In genomic region chr10:44960098-44960480, GRCh38 we compare ENCODE assay signal across 8 cellular contexts. TPM values are rescaled to one million over a fixed set of nuclear protein-coding genes. Genes with fewer than 3 reads are reported as not detected.
DNase-seq lines count a peak whose midpoint lies in the region; ATAC-seq, FAIRE-seq and TF ChIP-seq lines count a peak whose summit lies in the region.

No MANE protein-coding gene starts in this region.

- no peak overlapping the region for H4K5ac ChIP-seq in IMR-90 (ENCODE audit: low read depth, low read length)

- in situ Hi-C loops in IMR-90 (cut with MboI; ENCODE audit: low sequenced_read_pairs), result no loop called here

- no peak overlapping the region for H2BK120ac ChIP-seq in IMR-90 (ENCODE audit: low read depth, low read length)

- H2AK5ac ChIP-seq in IMR-90 (ENCODE audit: low read depth, low read length), result no peak overlapping the region; the same call in 1 of the 2 replicates

- H3K4me1 ChIP-seq in A549 (peaks cover 12% of the 10 kb centered on the region; the same call in 2 of the 3 replicates), IMR-90 (ENCODE audit: control insufficient read depth, insufficient read depth, low read length) (peaks cover 20% of the 10 kb centered on the region), mucosa of descending colon (ENCODE audit: low read depth) (peaks cover 36% of the 10 kb centered on the region)

- H3K4ac ChIP-seq in IMR-90 (ENCODE audit: low read depth, low read length), result peak overlapping the region; percentile 67; the same call in 1 of the 2 replicates

- POLR2A ChIA-PET in A549 (lab: Yijun Ruan, JAX) (interaction anchor here (1.0 to 2.8 kb wide), 4 partner anchors 10 to 19 kb away, joined by 5 to 13 read pairs (median 8); partner anchors contain the start of gene DEPP1), IMR-90 (lab: Charles Lee; ENCODE audit: unreplicated experiment) (no interaction called here)

- no peak for TF ChIP-seq EP300 in A549 (IDR thresholded peaks at IDR 0.05)

- no peak overlapping the region for H2BK20ac ChIP-seq in IMR-90 (ENCODE audit: low read depth, low read length)

- DNase-seq in A549 (ENCODE audit: low read depth in 1 of 2, low spot score in 1 of 2) (no peak), IMR-90 (no peak), bronchial epithelial cell (ENCODE audit: low read depth) (no peak), mucosa of descending colon (no peak), NCI-H2196 (lab: John Stamatoyannopoulos, UW; ENCODE audit: unreplicated experiment) (no peak), NK-92 (lab: John Stamatoyannopoulos, UW; ENCODE audit: unreplicated experiment) (no peak), A172 (ENCODE audit: low spot score) (no peak)

- no peak overlapping the region for H3K56ac ChIP-seq in IMR-90 (ENCODE audit: extremely low read depth, insufficient read depth, low read length)

- H2BK15ac ChIP-seq in IMR-90 (ENCODE audit: low read depth, low read length), result no peak overlapping the region

- CTCF ChIA-PET in A549 (lab: Yijun Ruan, JAX), result interaction anchor here (4.7 kb wide), 1 partner anchor 27 kb away, joined by 22 read pairs; no protein-coding TSS in a partner anchor
- CTCF ChIA-PET in IMR-90 (lab: Yijun Ruan, JAX), result no interaction called here

- dilution Hi-C loops in IMR-90 (cut with HindIII; ENCODE audit: low sequenced_read_pairs, unreplicated experiment), result no loop called here

- FAIRE-seq in A549 (lab: Jason Lieb, UNC), result no peak
- FAIRE-seq in bronchial epithelial cell (lab: Jason Lieb, UNC), result no peak

- H3K79me1 ChIP-seq in IMR-90 (ENCODE audit: low read depth in 1 of 2, low read length in 2 of 2), result peaks cover 11 to 27% of the 10 kb centered on the region in 2 experiments; a peak in 3 of 4 replicates

- TF ChIP-seq RAD21 in A549 (conservative IDR thresholded peaks at IDR 0.05 in 1 of 2, IDR thresholded peaks at IDR 0.05 in 1 of 2) (no peak), IMR-90 (IDR thresholded peaks at IDR 0.05; ENCODE audit: low read length) (no peak)

- WGBS in A549 (ENCODE audit: missing lambda C conversion rate), result 83% methylated on average over 8 of the region's 8 CpGs
- WGBS in IMR-90 (ENCODE audit: extremely low coverage in 2 of 2, insufficient read length in 1 of 2), 2 experiments, result no CpG with 5 or more reads among the region's 8 CpGs

- TF ChIP-seq CTCF in A549 (IDR thresholded peaks at IDR 0.05) (no peak), IMR-90 (conservative IDR thresholded peaks at IDR 0.05; ENCODE audit: low read depth, low read length) (no peak), bronchial epithelial cell (IDR thresholded peaks at IDR 0.05; ENCODE audit: insufficient read depth, low read length, severe bottlenecking) (no peak), mucosa of descending colon (IDR thresholded peaks at IDR 0.05) (no peak)

- H4K91ac ChIP-seq in IMR-90 (ENCODE audit: insufficient read depth, low read depth, low read length), result no peak overlapping the region

- H3K27me3 ChIP-seq in IMR-90 (ENCODE audit: control insufficient read depth, insufficient read depth, low read length) (no peaks in the 10 kb centered on the region), bronchial epithelial cell (ENCODE audit: control insufficient read depth, insufficient read depth, low read length) (no peaks in the 10 kb centered on the region)

- H3K4me2 ChIP-seq in A549 (peak overlapping the region; percentile 92), IMR-90 (ENCODE audit: low read depth, low read length) (peak overlapping the region; percentile 97)

- peak overlapping the region; percentile 96 for H2AFZ ChIP-seq in IMR-90 (replicated peaks; ENCODE audit: low read length, poor library complexity)

- H3K36me3 ChIP-seq in IMR-90 (ENCODE audit: control insufficient read depth, insufficient read depth, low read length) (peaks cover 8% of the 10 kb centered on the region; the same call in 1 of the 2 replicates), bronchial epithelial cell (ENCODE audit: control insufficient read depth, insufficient read depth, low read length) (no peaks in the 10 kb centered on the region), mucosa of descending colon (ENCODE audit: low read depth) (no peaks in the 10 kb centered on the region)

- intact Hi-C loops in IMR-90 (cut with micrococcal nuclease) (no loop called here), mucosa of descending colon (cut with DNase I, micrococcal nuclease) (no loop called here)

- H3K27ac ChIP-seq in A549 (peak overlapping the region; percentile 44 to 73; a peak in 4 of 6 replicates), IMR-90 (ENCODE audit: insufficient read depth, low read length) (no peak overlapping the region)

- BruUV-seq in IMR-90 (replicated peaks; lab: Mats Ljungman, UMichigan), result no TSS peak

- no peak for ATAC-seq in A549
- ATAC-seq in IMR-90 (ENCODE audit: low read depth), result no peak
- peak; percentile 1 for ATAC-seq in mucosa of descending colon
- no peak for ATAC-seq in GM21390 (IDR thresholded peaks at IDR 0.05; ENCODE audit: unreplicated experiment)

- peak overlapping the region; percentile 41; the same call in 1 of the 2 replicates for H3K23ac ChIP-seq in IMR-90 (ENCODE audit: low read depth, low read length)

- H3K9ac ChIP-seq in IMR-90 (ENCODE audit: low read depth, low read length), result peak overlapping the region; percentile 21

- H3K14ac ChIP-seq in IMR-90 (replicated peaks; ENCODE audit: low read depth, low read length), result peak overlapping the region; percentile 10; the same call in 1 of the 2 replicates

- peak overlapping the region; percentile 35 for H2AK9ac ChIP-seq in IMR-90 (replicated peaks; ENCODE audit: low read depth, low read length, poor library complexity)

- H2BK5ac ChIP-seq in IMR-90 (ENCODE audit: low read depth, low read length, poor library complexity, severe bottlenecking), result peak overlapping the region; percentile 35

- no peak for TF ChIP-seq POLR2A in A549 (IDR thresholded peaks at IDR 0.05; ENCODE audit: low read length)
- no peak for TF ChIP-seq POLR2A in IMR-90 (IDR thresholded peaks at IDR 0.05; ENCODE audit: low read depth, low read length)

- H3K9me1 ChIP-seq in IMR-90 (ENCODE audit: insufficient read depth, low read length), result peaks cover 11% of the 10 kb centered on the region

- H4K8ac ChIP-seq in IMR-90 (ENCODE audit: low read depth in 2 of 2, low read length in 2 of 2), result peak overlapping the region; percentile 2 to 12; a peak in 1 of 4 replicates

- H3K4me3 ChIP-seq in A549, result peak overlapping the region; percentile 53
- H3K4me3 ChIP-seq in IMR-90 (ENCODE audit: insufficient read depth, low read depth, low read length), result peak overlapping the region; percentile 69
- H3K4me3 ChIP-seq in bronchial epithelial cell (ENCODE audit: low read depth, low read length), result peak overlapping the region; percentile 66
- H3K4me3 ChIP-seq in mucosa of descending colon, result peak overlapping the region; percentile 43

- H3K18ac ChIP-seq in IMR-90 (ENCODE audit: low read depth, low read length), result no peak overlapping the region; the same call in 1 of the 2 replicates

- H4K20me1 ChIP-seq in IMR-90 (ENCODE audit: insufficient read depth, low read length), result no peaks in the 10 kb centered on the region

- H3K9me3 ChIP-seq in A549, result no peaks in the 10 kb centered on the region
- peaks cover 2% of the 10 kb centered on the region; the same call in 1 of the 2 replicates for H3K9me3 ChIP-seq in IMR-90 (ENCODE audit: control insufficient read depth, insufficient read depth, low read length)
- H3K9me3 ChIP-seq in mucosa of descending colon, result no peaks in the 10 kb centered on the region

RNA-seq across cellular contexts. Expression of gene RASSF4, which starts 0.5 kb away (rescaled TPM):
- polyA plus RNA-seq in A549 (2011; rRNA removed) (2.1 and 2.2 TPM in 2 replicates), A549 (2017; fragmentation: RNase III; extraction: RNeasy Plus Mini Kit Qiagen cat#74134 plus additional on column Dnase treatment) (1.3 to 2.3 TPM (median 1.9 TPM) in 3 replicates), IMR-90 (2012; rRNA removed) (8.6 and 10.1 TPM in 2 replicates)
- 0.99 and 1.2 TPM in 2 replicates for polyA plus RNA-seq in A549 (2012; cell fraction: cytosol; rRNA removed)
- 2.7 and 2.9 TPM in 2 replicates for polyA plus RNA-seq in A549 (2012; cell fraction: nucleus; rRNA removed)
- polyA minus RNA-seq in A549 (2011; rRNA and poly(A)+ RNA removed), result 2.3 and 2.9 TPM in 2 replicates
- total RNA-seq in IMR-90 (2012; rRNA removed) (5.9 and 6.1 TPM in 2 replicates), bronchial epithelial cell (0.26 and 0.51 TPM in 2 replicates), mucosa of descending colon (10 to 100 TPM; 20.0 to 50.6 (median 32.3) TPM)
- 4.5 and 6.1 TPM in 2 replicates for polyA plus RNA-seq in IMR-90 (2012; cell fraction: cytosol; rRNA removed)
- 46.1 and 53.0 TPM in 2 replicates for polyA plus RNA-seq in IMR-90 (2012; cell fraction: nucleus; rRNA removed; ENCODE audit: low replicate concordance)
- 3.2 and 9.6 TPM in 2 replicates for total RNA-seq in A172 (2014; rRNA removed; shearing (Covaris generic))

RNA-seq across cellular contexts. Expression of gene DEPP1, which starts 18.5 kb away (rescaled TPM):
- 0.89 and 0.92 TPM in 2 replicates for polyA plus RNA-seq in A549 (2011; rRNA removed)
- polyA plus RNA-seq in A549 (2012; cell fraction: cytosol; rRNA removed), result 0.37 and 0.71 TPM in 2 replicates
- 0.51 and 1.2 TPM in 2 replicates for polyA plus RNA-seq in A549 (2012; cell fraction: nucleus; rRNA removed)
- polyA plus RNA-seq in A549 (2017; fragmentation: RNase III; extraction: RNeasy Plus Mini Kit Qiagen cat#74134 plus additional on column Dnase treatment), result 0.22 to 0.50 TPM (median 0.46 TPM) in 3 replicates
- 1.5 and 2.1 TPM in 2 replicates for polyA minus RNA-seq in A549 (2011; rRNA and poly(A)+ RNA removed)
- 11.7 and 13.6 TPM in 2 replicates for total RNA-seq in IMR-90 (2012; rRNA removed)
- polyA plus RNA-seq in IMR-90 (2012; rRNA removed), result 19.7 and 30.0 TPM in 2 replicates
- 16.4 and 30.1 TPM in 2 replicates for polyA plus RNA-seq in IMR-90 (2012; cell fraction: cytosol; rRNA removed)
- 18.4 and 24.2 TPM in 2 replicates for polyA plus RNA-seq in IMR-90 (2012; cell fraction: nucleus; rRNA removed; ENCODE audit: low replicate concordance)
- total RNA-seq in bronchial epithelial cell, result 0.26 and 1.0 TPM in 2 replicates
- 10 to 100 TPM; 14.8 to 19.0 (median 18.1) TPM for total RNA-seq in mucosa of descending colon
- total RNA-seq in A172 (2014; rRNA removed; shearing (Covaris generic)), result 2.2 and 6.5 TPM in 2 replicates

RNA-seq across cellular contexts. Expression of gene ZNF22, which starts 40.6 kb away (rescaled TPM):
- 11.0 and 13.0 TPM in 2 replicates for polyA plus RNA-seq in A549 (2011; rRNA removed)
- polyA plus RNA-seq in A549 (2012; cell fraction: cytosol; rRNA removed), result 2.8 and 2.9 TPM in 2 replicates
- 0.54 and 1.7 TPM in 2 replicates for polyA plus RNA-seq in A549 (2012; cell fraction: nucleus; rRNA removed)
- 8.5 to 8.7 TPM (median 8.6 TPM) in 3 replicates for polyA plus RNA-seq in A549 (2017; fragmentation: RNase III; extraction: RNeasy Plus Mini Kit Qiagen cat#74134 plus additional on column Dnase treatment)
- 1.4 and 2.2 TPM in 2 replicates for polyA minus RNA-seq in A549 (2011; rRNA and poly(A)+ RNA removed)
- total RNA-seq in IMR-90 (2012; rRNA removed), result 12.4 and 18.6 TPM in 2 replicates
- 8.4 and 10.6 TPM in 2 replicates for polyA plus RNA-seq in IMR-90 (2012; rRNA removed)
- 1.7 and 2.4 TPM in 2 replicates for polyA plus RNA-seq in IMR-90 (2012; cell fraction: cytosol; rRNA removed)
- polyA plus RNA-seq in IMR-90 (2012; cell fraction: nucleus; rRNA removed; ENCODE audit: low replicate concordance), result 0.39 and 4.0 TPM in 2 replicates
- total RNA-seq in bronchial epithelial cell, result 4.6 and 9.2 TPM in 2 replicates
- 10 to 100 TPM; 14.6 to 17.7 (median 15.5) TPM for total RNA-seq in mucosa of descending colon
- total RNA-seq in A172 (2014; rRNA removed; shearing (Covaris generic)), result 7.0 and 7.9 TPM in 2 replicates

RNA-seq across cellular contexts. Expression of gene TMEM72, which starts 49.0 kb away (rescaled TPM):
- polyA plus RNA-seq in A549 (2011; rRNA removed) (not detected in 2 replicates), A549 (2017; fragmentation: RNase III; extraction: RNeasy Plus Mini Kit Qiagen cat#74134 plus additional on column Dnase treatment) (not detected in 3 replicates), IMR-90 (2012; rRNA removed) (not detected in 2 replicates)
- polyA plus RNA-seq in A549 (2012; cell fraction: cytosol; rRNA removed), result not detected in 2 replicates
- polyA plus RNA-seq in A549 (2012; cell fraction: nucleus; rRNA removed), result not detected in 2 replicates
- not detected in 2 replicates for polyA minus RNA-seq in A549 (2011; rRNA and poly(A)+ RNA removed)
- total RNA-seq in IMR-90 (2012; rRNA removed) (not detected in 2 replicates), bronchial epithelial cell (not detected in 2 replicates), mucosa of descending colon (10 to 100 TPM; 14.9 to 40.6 (median 17.4) TPM)
- not detected in 2 replicates for polyA plus RNA-seq in IMR-90 (2012; cell fraction: cytosol; rRNA removed)
- not detected in 2 replicates for polyA plus RNA-seq in IMR-90 (2012; cell fraction: nucleus; rRNA removed; ENCODE audit: low replicate concordance)
- total RNA-seq in A172 (2014; rRNA removed; shearing (Covaris generic)), result not detected in 2 replicates
